28 cellular contexts compared by ENCODE assay signal in genomic region chr4:26217429-26217828, GRCh38.
DNase-seq lines count a peak whose midpoint lies in the region; ATAC-seq and TF ChIP-seq lines count a peak whose summit lies in the region.
"Had no signal": no experiment of that assay in that cellular context is flagged by ENCODE, and none has a peak within 500 bp of the region (broad histone marks: within the 10 kb centered on the region; RNA-seq: fewer than 3 reads in every experiment).

No MANE protein-coding gene starts in this region.

- H3K4me3 Mint-ChIP-seq in neural progenitor cell (no peak overlapping the region), nephron progenitor cell (no peak overlapping the region), T-cell (no peak overlapping the region)
- no peak overlapping the region for H3K4me3 Mint-ChIP-seq in natural killer cell treated with Interleukin-12 subunit alpha and Interleukin-12 subunit beta and Interleukin-15 and Interleukin-18, amount 100 ng/mL, for 72 hours
- H3K4me3 Mint-ChIP-seq: activated T-helper 1 cell treated with anti-CD3 and anti-CD28 coated beads, Interleukin-12 subunit alpha, Interleukin-12 subunit beta, Interleukin-2, Interleukin-4 antibody, amounts not matched to agents 30 ng/mL and 10 ng/mL and 1 ng/mL, durations not matched to agents 14 hours and 24 hours and 36 hours; CD4-positive, CD25-positive, alpha-beta regulatory T cell had no signal

- WGBS in esophagus squamous epithelium, 2 donors, result 76 to 95% methylated on average over 4 to 5 of the region's 5 CpGs
- WGBS in transverse colon (ENCODE audit: low coverage in 1 of 2), 2 donors, result 86 to 92% methylated on average over 1 to 5 of the region's 5 CpGs

- CTCF ChIA-PET in T-cell (lab: Charles Lee), result no interaction called here

- POLR2A ChIA-PET in T-cell (lab: Charles Lee), result no interaction called here

- H3K4me1 Mint-ChIP-seq in neural progenitor cell (peaks cover 7% of the 10 kb centered on the region), nephron progenitor cell (peaks cover 47% of the 10 kb centered on the region), T-cell (peaks cover 3 to 9% (median 7%) of the 10 kb centered on the region in 3 donors)
- H3K4me1 Mint-ChIP-seq in natural killer cell treated with Interleukin-12 subunit alpha and Interleukin-12 subunit beta and Interleukin-15 and Interleukin-18, amount 100 ng/mL, for 72 hours (ENCODE audit: low read depth in 2 of 2), result peaks cover 12 to 31% of the 10 kb centered on the region in 2 donors

- no peaks in the 10 kb centered on the region for H3K9me3 ChIP-seq in OCI-LY3 (ENCODE audit: insufficient read depth, low read length)
- H3K9me3 ChIP-seq in esophagus squamous epithelium, result no peaks in the 10 kb centered on the region
- no peaks in the 10 kb centered on the region for H3K9me3 ChIP-seq in neural progenitor cell (ENCODE audit: low read depth)
- H3K9me3 ChIP-seq in transverse colon, result no peaks in the 10 kb centered on the region
- H3K9me3 ChIP-seq: thyroid gland had no signal

- H3K27ac ChIP-seq in OCI-LY3 (ENCODE audit: low read length), result peak overlapping the region; percentile 96
- H3K27ac ChIP-seq in esophagus squamous epithelium, result peak overlapping the region in 3 of 4 donors; percentile 14 to 64 (median 64)
- H3K27ac ChIP-seq in neural progenitor cell, result no peak overlapping the region
- H3K27ac ChIP-seq in transverse colon, result peak overlapping the region; percentile 42 to 72 (median 60)
- H3K27ac ChIP-seq: epithelial cell of prostate, foreskin keratinocyte, thyroid gland, VCaP had no signal

- H3K27me3 Mint-ChIP-seq in neural progenitor cell (ENCODE audit: insufficient read depth, low read depth) (peaks cover 5% of the 10 kb centered on the region), nephron progenitor cell (ENCODE audit: low read depth, poor library complexity) (peaks cover 34% of the 10 kb centered on the region), T-cell (peaks cover 0 to 13% of the 10 kb centered on the region in 2 donors)
- H3K27me3 Mint-ChIP-seq in natural killer cell treated with Interleukin-12 subunit alpha and Interleukin-12 subunit beta and Interleukin-15 and Interleukin-18, amount 100 ng/mL, for 72 hours, result peaks cover 13 to 14% of the 10 kb centered on the region in 2 donors

- no peak for ATAC-seq in natural killer cell treated with Interleukin-12 subunit alpha and Interleukin-12 subunit beta and Interleukin-15 and Interleukin-18, amount 100 ng/mL, for 72 hours
- ATAC-seq in GM19397 (IDR thresholded peaks at IDR 0.05; ENCODE audit: unreplicated experiment) (no peak), T-cell (replicated peaks in 1 of 4) (no peak)
- ATAC-seq: activated naive CD4-positive, alpha-beta T cell treated with anti-CD3 and anti-CD28 coated beads, Interleukin-2, amount 50 U/mL, for 72 hours; foreskin keratinocyte; HCT116 had no signal

- H3K4me3 ChIP-seq in OCI-LY3 (ENCODE audit: low read length) (peak overlapping the region; percentile 72), esophagus squamous epithelium (no peak overlapping the region), neural progenitor cell (no peak overlapping the region), transverse colon (no peak overlapping the region)
- H3K4me3 ChIP-seq: smooth muscle cell, thyroid gland had no signal

- H3K36me3 Mint-ChIP-seq in neural progenitor cell (no peaks in the 10 kb centered on the region), nephron progenitor cell (ENCODE audit: low read depth) (peaks cover 5% of the 10 kb centered on the region), T-cell (no peaks in the 10 kb centered on the region)
- peaks cover 10% of the 10 kb centered on the region for H3K36me3 Mint-ChIP-seq in natural killer cell treated with Interleukin-12 subunit alpha and Interleukin-12 subunit beta and Interleukin-15 and Interleukin-18, amount 100 ng/mL, for 72 hours
- H3K36me3 Mint-ChIP-seq: CD4-positive, CD25-positive, alpha-beta regulatory T cell; IgD-negative memory B cell had no signal

- H3K79me2 ChIP-seq in OCI-LY3 (ENCODE audit: low read length) (no peaks in the 10 kb centered on the region), neural progenitor cell (ENCODE audit: low read depth) (no peaks in the 10 kb centered on the region)

- H3K9ac ChIP-seq in OCI-LY3 (ENCODE audit: low read length), result peak overlapping the region; percentile 88
- no peak overlapping the region for H3K9ac ChIP-seq in neural progenitor cell

- TF ChIP-seq POLR2A in esophagus squamous epithelium (IDR thresholded peaks at IDR 0.05) (no peak), transverse colon (IDR thresholded peaks at IDR 0.05) (no peak)

- no peak for TF ChIP-seq EP300 in transverse colon (IDR thresholded peaks at IDR 0.05; ENCODE audit: low read depth)

- H3K4me2 ChIP-seq in OCI-LY3 (ENCODE audit: low read length), result peak overlapping the region; percentile 98
- H3K4me2 ChIP-seq in neural progenitor cell, result no peak overlapping the region

- H3K4me1 ChIP-seq in OCI-LY3 (ENCODE audit: low read length) (peaks cover 47% of the 10 kb centered on the region), esophagus squamous epithelium (peaks cover 0 to 12% (median 0%) of the 10 kb centered on the region in 3 donors), neural progenitor cell (no peaks in the 10 kb centered on the region), transverse colon (peaks cover 0 to 16% (median 7%) of the 10 kb centered on the region in 4 donors)
- H3K4me1 ChIP-seq: thyroid gland had no signal

- TF ChIP-seq CTCF in OCI-LY3 (IDR thresholded peaks at IDR 0.05; ENCODE audit: low read depth, low read length) (peak; percentile 45), esophagus squamous epithelium (IDR thresholded peaks at IDR 0.05) (no peak), neural progenitor cell (IDR thresholded peaks at IDR 0.05) (no peak), transverse colon (IDR thresholded peaks at IDR 0.05) (no peak), nephron progenitor cell (IDR thresholded peaks at IDR 0.05) (no peak)

- H2AFZ ChIP-seq in OCI-LY3 (ENCODE audit: low read depth, low read length) (peak overlapping the region; percentile 44; the same call in 1 of the 2 replicates), neural progenitor cell (replicated peaks) (no peak overlapping the region)

- in situ Hi-C loops in transverse colon (cut with MboI; ENCODE audit: low pct_ligation_motif_present in 1 of 4, low pct_unique_long_range_greater_than_20kb in 1 of 4, low sequenced_read_pairs in 3 of 4), result no loop called here

- intact Hi-C loops in esophagus squamous epithelium (cut with DNase I), result no loop called here
- intact Hi-C loops in transverse colon (cut with DNase I; ENCODE audit: low total_unique reads), result no loop called here

- DNase-seq in esophagus squamous epithelium (lab: John Stamatoyannopoulos, UW) (no peak), neural progenitor cell (ENCODE audit: low spot score) (no peak), transverse colon (no peak), nephron progenitor cell (no peak), T-cell (no peak)
- no peak for DNase-seq in natural killer cell treated with Interleukin-12 subunit alpha and Interleukin-12 subunit beta and Interleukin-15 and Interleukin-18, amount 100 ng/mL, for 72 hours (ENCODE audit: low spot score)
- DNase-seq: activated CD4-positive, alpha-beta T cell treated with anti-CD3 and anti-CD28 coated beads for 48 hours; CD4-positive, CD25-positive, alpha-beta regulatory T cell; central memory CD4-positive, alpha-beta T cell; effector CD4-positive, alpha-beta T cell; EL; foreskin keratinocyte; NCI-H1105; NCI-H2029; NCI-H2227 treated with DMSO at 0.1 percent for 48 hours; NCI-H748 treated with DMSO at 0.1 percent for 48 hours; stimulated activated CD4-positive, alpha-beta T cell treated with anti-CD3 and anti-CD28 coated beads, Interleukin-2, amount 100 ng/mL, for 24 hours; thyroid gland had no signal

- H3K27me3 ChIP-seq in OCI-LY3 (ENCODE audit: low read depth, low read length) (peaks cover 7% of the 10 kb centered on the region; the same call in 1 of the 2 replicates), esophagus squamous epithelium (peaks cover 0 to 21% (median 0%) of the 10 kb centered on the region in 4 donors), neural progenitor cell (no peaks in the 10 kb centered on the region), transverse colon (no peaks in the 10 kb centered on the region)
- H3K27me3 ChIP-seq: thyroid gland had no signal

- H4K20me1 ChIP-seq in OCI-LY3 (ENCODE audit: insufficient read depth, low read length) (no peaks in the 10 kb centered on the region), neural progenitor cell (ENCODE audit: low read depth) (no peaks in the 10 kb centered on the region)

- H3K27ac Mint-ChIP-seq in neural progenitor cell, result peak overlapping the region; percentile 46
- peak overlapping the region in 1 of 2 donors; percentile 53 for H3K27ac Mint-ChIP-seq in natural killer cell treated with Interleukin-12 subunit alpha and Interleukin-12 subunit beta and Interleukin-15 and Interleukin-18, amount 100 ng/mL, for 72 hours
- no peak overlapping the region for H3K27ac Mint-ChIP-seq in nephron progenitor cell
- no peak overlapping the region for H3K27ac Mint-ChIP-seq in T-cell
- H3K27ac Mint-ChIP-seq: activated naive CD4-positive, alpha-beta T cell treated with anti-CD3 and anti-CD28 coated beads, Interleukin-2, amount 50 U/mL, for 72 hours; CD4-positive, CD25-positive, alpha-beta regulatory T cell; progenitor cell of endocrine pancreas had no signal

- H3K9me3 Mint-ChIP-seq in neural progenitor cell (peaks cover 3% of the 10 kb centered on the region), nephron progenitor cell (peaks cover 4% of the 10 kb centered on the region), T-cell (no peaks in the 10 kb centered on the region)
- H3K9me3 Mint-ChIP-seq in natural killer cell treated with Interleukin-12 subunit alpha and Interleukin-12 subunit beta and Interleukin-15 and Interleukin-18, amount 100 ng/mL, for 72 hours, result peaks cover 11% of the 10 kb centered on the region
- H3K9me3 Mint-ChIP-seq: activated T-helper 1 cell treated with anti-CD3 and anti-CD28 coated beads, Interleukin-12 subunit alpha, Interleukin-12 subunit beta, Interleukin-2, Interleukin-4 antibody, amounts not matched to agents 30 ng/mL and 10 ng/mL and 1 ng/mL, durations not matched to agents 14 hours and 24 hours and 36 hours had no signal

- H3F3A ChIP-seq in neural progenitor cell (ENCODE audit: low read depth), result no peaks in the 10 kb centered on the region

- H3K36me3 ChIP-seq in OCI-LY3 (replicated peaks; ENCODE audit: low read depth, low read length) (no peaks in the 10 kb centered on the region), esophagus squamous epithelium (no peaks in the 10 kb centered on the region), neural progenitor cell (no peaks in the 10 kb centered on the region), transverse colon (no peaks in the 10 kb centered on the region)
- H3K36me3 ChIP-seq: thyroid gland had no signal
